In the genomic region with DNA sequence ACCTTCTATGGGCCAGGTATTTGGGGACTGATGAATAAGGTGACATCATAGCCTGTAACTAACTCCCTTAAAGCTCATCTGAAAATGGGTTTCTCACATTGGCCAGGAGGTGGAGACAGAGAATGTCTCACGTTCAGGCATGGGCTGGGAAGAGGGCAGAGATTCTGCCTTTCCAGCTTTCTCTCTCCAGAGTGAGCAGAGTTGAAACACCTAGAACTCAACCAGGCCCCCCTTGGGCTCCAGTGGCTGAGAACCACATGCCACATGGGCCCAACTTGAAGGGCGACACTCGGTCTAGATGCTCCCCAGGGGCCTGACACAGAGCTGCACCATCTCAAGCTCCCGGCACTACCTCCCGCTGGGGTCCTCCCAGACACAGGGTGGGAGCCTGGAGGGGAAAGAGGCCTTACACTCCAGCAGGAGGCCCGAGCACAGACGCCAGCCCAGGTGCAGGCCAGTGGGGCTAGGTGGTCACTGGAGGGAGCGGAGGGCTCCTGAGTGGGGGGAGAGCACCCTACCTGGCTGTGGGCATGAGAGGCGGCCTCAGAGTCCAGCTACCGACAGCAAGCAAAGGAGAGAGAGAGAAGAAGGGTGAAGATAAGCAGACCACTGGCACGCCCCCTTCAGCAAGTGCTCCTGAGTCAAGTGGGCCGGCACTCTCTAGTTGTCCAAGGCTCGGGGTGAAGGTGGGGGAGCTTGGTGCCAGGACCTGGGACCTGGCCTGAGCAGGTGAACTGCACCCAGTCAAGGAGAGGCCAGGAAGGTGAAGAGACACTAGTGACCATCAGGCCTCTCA, we compare ENCODE assay signal across 8 cellular contexts. TPM values are rescaled to one million over a fixed set of nuclear protein-coding genes. Genes with fewer than 3 reads are reported as not detected.
DNase-seq lines count a peak whose midpoint lies in the region; ATAC-seq and TF ChIP-seq lines count a peak whose summit lies in the region.

No MANE protein-coding gene starts in this region.

- no peak overlapping the region for H2AFZ ChIP-seq in SU-DHL-6 (ENCODE audit: low read depth, low read length, severe bottlenecking)

- CTCF ChIA-PET in CD4-positive, alpha-beta T cell (lab: Charles Lee), result interaction anchor here (0.6 to 4.3 kb wide), 21 partner anchors 8 to 572 kb away, joined by 3 to 94 read pairs (median 4); a partner anchor contains a TSS

- no peak overlapping the region for H3K4me3 Mint-ChIP-seq in CD4-positive, alpha-beta T cell
- no peak overlapping the region for H3K4me3 Mint-ChIP-seq in memory B cell

- H3K79me2 ChIP-seq in SU-DHL-6 (ENCODE audit: insufficient read depth, low read length), result no peaks in the 10 kb centered on the region

- H3K4me1 ChIP-seq in uterus, result no peaks in the 10 kb centered on the region

- intact Hi-C loops in CD4-positive, alpha-beta T cell (cut with DNase I, micrococcal nuclease), result loop anchor here (1.0 to 2.0 kb wide), 5 partner anchors 16 to 94 kb away; a partner anchor contains a TSS
- intact Hi-C loops in uterus (cut with DNase I; ENCODE audit: low total_unique reads), result no loop called here

- no peaks in the 10 kb centered on the region for H3F3A ChIP-seq in SU-DHL-6 (ENCODE audit: insufficient read depth)

- H3K9me3 ChIP-seq in CD4-positive, alpha-beta T cell (ENCODE audit: control insufficient read depth, low read length), result no peaks in the 10 kb centered on the region
- H3K9me3 ChIP-seq in SU-DHL-6 (ENCODE audit: insufficient read depth, low read length), result no peaks in the 10 kb centered on the region
- H3K9me3 ChIP-seq in uterus, result no peaks in the 10 kb centered on the region

- no peaks in the 10 kb centered on the region for H3K9me3 Mint-ChIP-seq in CD4-positive, alpha-beta T cell
- no peaks in the 10 kb centered on the region for H3K9me3 Mint-ChIP-seq in memory B cell

- no peak overlapping the region for H3K4me2 ChIP-seq in SU-DHL-6 (ENCODE audit: low read depth, low read length, poor library complexity, severe bottlenecking)

- peaks cover 4% of the 10 kb centered on the region for H3K4me1 Mint-ChIP-seq in CD4-positive, alpha-beta T cell (ENCODE audit: low read depth)
- peaks cover 10% of the 10 kb centered on the region for H3K4me1 Mint-ChIP-seq in memory B cell

- no peaks in the 10 kb centered on the region for H3K27me3 ChIP-seq in CD4-positive, alpha-beta T cell (ENCODE audit: control insufficient read depth, insufficient read depth, low read length)
- H3K27me3 ChIP-seq in SU-DHL-6 (ENCODE audit: low read length) (no peaks in the 10 kb centered on the region), uterus (no peaks in the 10 kb centered on the region)

- H3K4me3 ChIP-seq in SU-DHL-6 (ENCODE audit: insufficient read depth, low read length, poor library complexity, severe bottlenecking) (no peak overlapping the region), uterus (no peak overlapping the region)

- POLR2A ChIA-PET in CD4-positive, alpha-beta T cell (lab: Charles Lee), result interaction anchor here (0.6 to 2.3 kb wide), 9 partner anchors 8 to 173 kb away, joined by 3 to 24 read pairs (median 5); a partner anchor contains a TSS

- peaks cover 36% of the 10 kb centered on the region for H3K36me3 Mint-ChIP-seq in CD4-positive, alpha-beta T cell (ENCODE audit: low read depth)
- H3K36me3 Mint-ChIP-seq in memory B cell, result peaks cover 11% of the 10 kb centered on the region

- no peak overlapping the region for H3K27ac ChIP-seq in CD4-positive, alpha-beta T cell (ENCODE audit: low read depth, low read length)
- H3K27ac ChIP-seq in SU-DHL-6 (ENCODE audit: low read depth, low read length), result no peak overlapping the region
- H3K27ac ChIP-seq in uterus, result no peak overlapping the region

- TF ChIP-seq POLR2A in uterus (IDR thresholded peaks at IDR 0.05), result no peak

- ATAC-seq in CD4-positive, alpha-beta T cell (ENCODE audit: poor library complexity), result peak; percentile 97
- peak; percentile 95 for ATAC-seq in memory B cell (ENCODE audit: low read depth)
- no peak for ATAC-seq in HG02588 (IDR thresholded peaks at IDR 0.05; ENCODE audit: unreplicated experiment)

- no peaks in the 10 kb centered on the region for H3K36me3 ChIP-seq in SU-DHL-6 (ENCODE audit: low read length)
- no peaks in the 10 kb centered on the region for H3K36me3 ChIP-seq in uterus

- no peak overlapping the region for H3K9ac ChIP-seq in SU-DHL-6 (ENCODE audit: low read length)

- no peak overlapping the region for H3K27ac Mint-ChIP-seq in CD4-positive, alpha-beta T cell
- H3K27ac Mint-ChIP-seq in memory B cell, result no peak overlapping the region

- peak in 5 of 10 experiments; percentile 14 to 34 (median 25) for DNase-seq in CD4-positive, alpha-beta T cell
- DNase-seq in GM19238 (ENCODE audit: insufficient read length, low spot score), result peak; percentile 54
- DNase-seq in NCI-H1436 treated with DMSO at 0.1 percent for 48 hours (lab: John Stamatoyannopoulos, UW), result peak; percentile 35
- DNase-seq in ecto neural progenitor cell (ENCODE audit: low spot score), result peak; percentile 65
- no peak for DNase-seq in memory B cell (ENCODE audit: low spot score in 2 of 2)
- DNase-seq in uterus, result peak; percentile 42 to 49

- H4K20me1 ChIP-seq in SU-DHL-6 (ENCODE audit: low read depth, low read length), result no peaks in the 10 kb centered on the region

- peak; percentile 68 for TF ChIP-seq CTCF in CD4-positive, alpha-beta T cell (IDR thresholded peaks at IDR 0.05)
- peak; percentile 52 for TF ChIP-seq CTCF in SU-DHL-6 (IDR thresholded peaks at IDR 0.05; ENCODE audit: insufficient read depth, low read length, poor library complexity, severe bottlenecking)
- peak; percentile 60 to 80 (median 66) for TF ChIP-seq CTCF in uterus (IDR thresholded peaks at IDR 0.05)

- no peaks in the 10 kb centered on the region for H3K9me2 ChIP-seq in SU-DHL-6 (replicated peaks; ENCODE audit: insufficient read depth, low read length)

- no peaks in the 10 kb centered on the region for H3K27me3 Mint-ChIP-seq in CD4-positive, alpha-beta T cell
- H3K27me3 Mint-ChIP-seq in memory B cell, result no peaks in the 10 kb centered on the region

RNA-seq across cellular contexts. Expression of a gene that starts 55.9 kb away (rescaled TPM):
- 10 to 100 TPM; 87.0 to 90.1 TPM for total RNA-seq in CD4-positive, alpha-beta T cell
- total RNA-seq in uterus, result 100 to 1,000 TPM in 1 of 4 donors, 10 to 100 TPM in 3; 33.2 to 104 (median 59.3) TPM

Comparison
In these comparisons a context has a peak if more than half of its experiments do, and no peak if none do; other contexts are left out.
1. DNase-seq: peak in GM19238 (single experiment), NCI-H1436 treated with DMSO at 0.1 percent for 48 hours (single experiment), ecto neural progenitor cell (single experiment) and uterus (2 of 2); none in memory B cell (0 of 2).
2. Peak in every context shown above with its lines, with median percentiles within 50 percentile points of each other: CTCF ChIP-seq.